8 cellular contexts compared by ENCODE assay signal in the genomic region with DNA sequence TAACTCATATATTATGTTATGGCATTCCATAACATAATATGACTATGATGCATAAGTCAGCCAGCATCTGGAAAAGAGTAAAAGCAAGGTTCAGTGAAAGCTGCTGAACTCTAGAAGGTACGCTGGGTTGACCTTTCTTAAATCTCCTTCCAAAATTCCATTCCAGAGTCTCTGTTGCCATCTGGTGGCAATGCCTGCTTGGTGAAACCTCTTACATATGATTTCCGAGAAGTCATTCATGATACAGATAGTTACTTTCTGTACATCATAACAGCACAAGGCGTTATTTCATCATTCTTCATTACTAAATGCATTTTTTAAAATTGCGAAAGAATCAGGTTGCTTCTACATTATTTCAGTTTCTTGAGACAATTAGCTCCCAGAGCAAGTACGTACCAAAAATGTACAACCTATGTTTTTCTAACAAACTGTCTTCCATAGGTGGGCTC. TPM values are rescaled to one million over a fixed set of nuclear protein-coding genes. Genes with fewer than 3 reads are reported as not detected.
A peak's percentile ranks its signal among the peaks of the same experiment; 100 is the strongest.
DNase-seq lines count a peak whose midpoint lies in the region; ATAC-seq lines count a peak whose summit lies in the region.

No MANE protein-coding gene starts in this region.

- ATAC-seq in HG03175 (IDR thresholded peaks at IDR 0.05; ENCODE audit: unreplicated experiment) (peak; percentile 74), GM19463 (IDR thresholded peaks at IDR 0.05; ENCODE audit: unreplicated experiment) (no peak)

- in situ Hi-C loops in Caki2 (cut with HindIII; ENCODE audit: low pct_unique_long_range_greater_than_20kb, low sequenced_read_pairs): no loop called here

- DNase-seq in Caki2 (ENCODE audit: low read depth) (peak; percentile 37), NCI-H748 (lab: John Stamatoyannopoulos, UW; ENCODE audit: unreplicated experiment) (peak; percentile 84), medulla oblongata (ENCODE audit: extremely low spot score) (peak; percentile 84)
- DNase-seq in activated CD4-positive, alpha-beta T cell treated with anti-CD3 and anti-CD28 coated beads, Interleukin-2, amount 50 U/mL, for 1 hour: peak; percentile 63
- DNase-seq in effector CD8-positive, alpha-beta T cell (lab: John Stamatoyannopoulos, UW): peak; percentile 28
- DNase-seq in stimulated activated CD8-positive, alpha-beta memory T cell treated with anti-CD3 and anti-CD28 coated beads, Interleukin-4, amount 100 ng/mL, for 1 hour (ENCODE audit: low read depth in 2 of 2, low spot score in 1 of 2): peak; percentile 32 to 52

RNA-seq across cellular contexts. Expression of a gene that starts 7.0 kb away (rescaled TPM):
- total RNA-seq in Caki2 (2014; rRNA removed; shearing (Covaris generic); ENCODE audit: low replicate concordance): 2.4 and 4.0 TPM in 2 replicates

Comparison
In these comparisons a context has a peak if more than half of its experiments do, and no peak if none do; other contexts are left out.
1. DNase-seq: peak in every context shown above with its lines; median percentile 84 in NCI-H748; 84 in medulla oblongata; 63 in activated CD4-positive, alpha-beta T cell treated with anti-CD3 and anti-CD28 coated beads, Interleukin-2, amount 50 U/mL, for 1 hour; 42 in stimulated activated CD8-positive, alpha-beta memory T cell treated with anti-CD3 and anti-CD28 coated beads, Interleukin-4, amount 100 ng/mL, for 1 hour; 37 in Caki2; 28 in effector CD8-positive, alpha-beta T cell.